In genomic region chr2:73065070-73065469, GRCh38 we compare ENCODE assay signal across 2 cellular contexts.
TF ChIP-seq lines count a peak whose summit lies in the region.

No MANE protein-coding gene starts in this region.

TF ChIP-seq in WTC11, 78 proteins besides CTCF, POLR2A, EP300 and RAD21:
- TF ChIP-seq ZNF121 (CRISPR knock-in tag; IDR thresholded peaks at IDR 0.05) = peak; percentile 96
TF ChIP-seq in WTC11: peak in this region for 1; not testable (repeated sequence) for 77.

TF ChIP-seq in HepG2, 621 proteins besides CTCF, POLR2A, EP300 and RAD21:
- TF ChIP-seq, protein P1, sequence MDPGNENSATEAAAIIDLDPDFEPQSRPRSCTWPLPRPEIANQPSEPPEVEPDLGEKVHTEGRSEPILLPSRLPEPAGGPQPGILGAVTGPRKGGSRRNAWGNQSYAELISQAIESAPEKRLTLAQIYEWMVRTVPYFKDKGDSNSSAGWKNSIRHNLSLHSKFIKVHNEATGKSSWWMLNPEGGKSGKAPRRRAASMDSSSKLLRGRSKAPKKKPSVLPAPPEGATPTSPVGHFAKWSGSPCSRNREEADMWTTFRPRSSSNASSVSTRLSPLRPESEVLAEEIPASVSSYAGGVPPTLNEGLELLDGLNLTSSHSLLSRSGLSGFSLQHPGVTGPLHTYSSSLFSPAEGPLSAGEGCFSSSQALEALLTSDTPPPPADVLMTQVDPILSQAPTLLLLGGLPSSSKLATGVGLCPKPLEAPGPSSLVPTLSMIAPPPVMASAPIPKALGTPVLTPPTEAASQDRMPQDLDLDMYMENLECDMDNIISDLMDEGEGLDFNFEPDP (CRISPR knock-in tag; conservative IDR thresholded peaks at IDR 0.05) = 0 out of 2 replicates have a peak, but pooled peaks have one; percentile 38
- TF ChIP-seq ZNF350 (CRISPR knock-in tag; IDR thresholded peaks at IDR 0.05; ENCODE audit: borderline replicate concordance, low read depth) (0 out of 2 replicates have a peak, but pooled peaks have one; percentile 4), ZNF121 (CRISPR knock-in tag; IDR thresholded peaks at IDR 0.05) (peak; percentile 93), ZNF605 (CRISPR knock-in tag; IDR thresholded peaks at IDR 0.05) (0 out of 2 replicates have a peak, but pooled peaks have one; percentile 33), ZNF770 (CRISPR knock-in tag; IDR thresholded peaks at IDR 0.05) (peak; percentile 73)
TF ChIP-seq in HepG2: peak in this region for 5; not testable (repeated sequence) for 616.
